ENCODE assay signal across 18 cellular contexts in genomic region chr1:220338759-220339158, GRCh38.
"Had no signal": no experiment of that assay in that cellular context is flagged by ENCODE, and none has a peak within 500 bp of the region (broad histone marks: within the 10 kb centered on the region; RNA-seq: fewer than 3 reads in every experiment).

No MANE protein-coding gene starts in this region.

- H3K27ac ChIP-seq: parathyroid adenoma, suprapubic skin, tibial nerve, VCaP had no signal

- H3K4me3 ChIP-seq: suprapubic skin, tibial nerve had no signal

- DNase-seq: activated gamma-delta T cell treated with Interleukin-2 at 50 U/mL for 16 hours; activated T-cell treated with anti-CD3 and anti-CD28 coated beads, Interleukin-2, amount 50 U/mL, for 1 hour; anterior cingulate cortex; central memory CD4-positive, alpha-beta T cell; dermis blood vessel endothelial cell; effector CD8-positive, alpha-beta T cell; foreskin melanocyte; left ventricle myocardium superior; mammary epithelial cell; nucleus accumbens; right cardiac atrium; stimulated activated CD4-positive, alpha-beta T cell treated with anti-CD3 and anti-CD28 coated beads, Interleukin-12 subunit alpha, Interleukin-12 subunit beta, amount 100 ng/mL, for 4 hours; stimulated activated CD4-positive, alpha-beta T cell treated with anti-CD3 and anti-CD28 coated beads, Interleukin-4, amount 100 ng/mL, for 4 hours had no signal

- H3K4me1 ChIP-seq: parathyroid adenoma, suprapubic skin, tibial nerve had no signal

- H3K9me3 ChIP-seq: suprapubic skin, tibial nerve had no signal

- H3K27me3 ChIP-seq: suprapubic skin, tibial nerve had no signal

- H3K9ac ChIP-seq: parathyroid adenoma had no signal

- H3K36me3 ChIP-seq: suprapubic skin, tibial nerve had no signal

- ATAC-seq: esophagus mucosa, left ventricle myocardium superior, right cardiac atrium had no signal
